ENCODE assay signal across 8 cellular contexts in genomic region chr5:127031147-127031862, GRCh38. TPM values are rescaled to one million over a fixed set of nuclear protein-coding genes. Genes with fewer than 3 reads are reported as not detected.
DNase-seq lines count a peak whose midpoint lies in the region; ATAC-seq and TF ChIP-seq lines count a peak whose summit lies in the region.

No MANE protein-coding gene starts in this region.

- H3K4me3 Mint-ChIP-seq in CD4-positive, alpha-beta memory T cell = peak overlapping the region; percentile 84 to 94 (median 89)
- peak overlapping the region; percentile 91 to 94 for H3K4me3 Mint-ChIP-seq in stimulated activated naive CD8-positive, alpha-beta T cell treated with anti-CD3 and anti-CD28 coated beads, Interleukin-15, amount 100 ng/mL, for 72 hours

- H3K9me3 Mint-ChIP-seq in CD4-positive, alpha-beta memory T cell = no peaks in the 10 kb centered on the region
- H3K9me3 Mint-ChIP-seq in stimulated activated naive CD8-positive, alpha-beta T cell treated with anti-CD3 and anti-CD28 coated beads, Interleukin-15, amount 100 ng/mL, for 72 hours = no peaks in the 10 kb centered on the region

- POLR2A ChIA-PET in CD4-positive, alpha-beta memory T cell (lab: Charles Lee; ENCODE audit: partially characterized antibody) = interaction anchor here (0.9 to 3.5 kb wide), 8 partner anchors 41 to 254 kb away, joined by 3 to 22 read pairs (median 5); partner anchors contain the start of genes C5orf63 and LMNB1

- intact Hi-C loops in CD4-positive, alpha-beta memory T cell (cut with micrococcal nuclease) = loop anchor here (2.0 to 10.0 kb wide), 5 partner anchors 59 to 1053 kb away; partner anchors contain the start of gene SLC12A2

- no peaks in the 10 kb centered on the region for H3K9me3 ChIP-seq in CD4-positive, alpha-beta memory T cell (ENCODE audit: control insufficient read depth in 1 of 2, low read length in 2 of 2)
- no peaks in the 10 kb centered on the region for H3K9me3 ChIP-seq in adipocyte (ENCODE audit: control insufficient read depth, low read length)

- H3K27ac ChIP-seq in CD4-positive, alpha-beta memory T cell (ENCODE audit: low read depth, low read length) = peak overlapping the region; percentile 56

- peaks cover 5 to 17% (median 7%) of the 10 kb centered on the region in 4 donors for H3K4me1 Mint-ChIP-seq in CD4-positive, alpha-beta memory T cell
- peaks cover 26% of the 10 kb centered on the region for H3K4me1 Mint-ChIP-seq in stimulated activated naive CD8-positive, alpha-beta T cell treated with anti-CD3 and anti-CD28 coated beads, Interleukin-15, amount 100 ng/mL, for 72 hours

- CTCF ChIA-PET in CD4-positive, alpha-beta memory T cell (lab: Charles Lee; ENCODE audit: partially characterized antibody) = interaction anchor here (0.9 to 1.8 kb wide), 4 partner anchors 16 to 254 kb away, joined by 3 to 8 read pairs (median 4); partner anchors contain the start of genes C5orf63 and LMNB1

- peak overlapping the region; percentile 66 for H3K9ac ChIP-seq in adipocyte (ENCODE audit: low read length)

- no peaks in the 10 kb centered on the region for H3K36me3 Mint-ChIP-seq in CD4-positive, alpha-beta memory T cell

- DNase-seq in CD4-positive, alpha-beta memory T cell = peak in 2 of 5 donors; percentile 13 to 45
- DNase-seq in M059J (ENCODE audit: low read depth) (peak; percentile 15), adipocyte (ENCODE audit: low read depth) (no peak), kidney epithelial cell (ENCODE audit: low read depth) (no peak), LoVo (ENCODE audit: low spot score) (no peak), ureter (ENCODE audit: low spot score) (no peak)
- DNase-seq in stimulated activated naive CD8-positive, alpha-beta T cell treated with anti-CD3 and anti-CD28 coated beads, Interleukin-15, amount 100 ng/mL, for 72 hours = peak; percentile 5 to 54

- H3K27ac Mint-ChIP-seq in CD4-positive, alpha-beta memory T cell = peak overlapping the region in 6 of 7 donors; percentile 35 to 91 (median 76)
- peak overlapping the region; percentile 54 to 82 for H3K27ac Mint-ChIP-seq in stimulated activated naive CD8-positive, alpha-beta T cell treated with anti-CD3 and anti-CD28 coated beads, Interleukin-15, amount 100 ng/mL, for 72 hours

- peak; percentile 21 for ATAC-seq in GM21447 (IDR thresholded peaks at IDR 0.05; ENCODE audit: unreplicated experiment)
- ATAC-seq in stimulated activated naive CD8-positive, alpha-beta T cell treated with anti-CD3 and anti-CD28 coated beads, Interleukin-15, amount 100 ng/mL, for 72 hours = peak; percentile 44

- no peak for TF ChIP-seq CTCF in kidney epithelial cell (IDR thresholded peaks at IDR 0.05; ENCODE audit: insufficient read depth, low read length, poor library complexity, severe bottlenecking)

- H3K4me1 ChIP-seq in CD4-positive, alpha-beta memory T cell (ENCODE audit: insufficient read depth, low read length) = peaks cover 16% of the 10 kb centered on the region
- peaks cover 19% of the 10 kb centered on the region for H3K4me1 ChIP-seq in adipocyte (ENCODE audit: control insufficient read depth, insufficient read depth, low read length)

- peak overlapping the region; percentile 40 to 85 for H3K4me3 ChIP-seq in CD4-positive, alpha-beta memory T cell (ENCODE audit: low read length in 2 of 2)
- peak overlapping the region; percentile 91 for H3K4me3 ChIP-seq in adipocyte (ENCODE audit: low read length)
- peak overlapping the region; percentile 74 for H3K4me3 ChIP-seq in kidney epithelial cell (ENCODE audit: low read depth, low read length)

- H3K27me3 ChIP-seq in CD4-positive, alpha-beta memory T cell (ENCODE audit: insufficient read depth, low read length) = no peaks in the 10 kb centered on the region
- H3K27me3 ChIP-seq in adipocyte (replicated peaks; ENCODE audit: control insufficient read depth, insufficient read depth, low read length) (peaks cover 7% of the 10 kb centered on the region), kidney epithelial cell (ENCODE audit: control insufficient read depth, insufficient read depth, low read length) (no peaks in the 10 kb centered on the region)

- peaks cover 0 to 17% of the 10 kb centered on the region in 2 donors for H3K27me3 Mint-ChIP-seq in CD4-positive, alpha-beta memory T cell
- H3K27me3 Mint-ChIP-seq in stimulated activated naive CD8-positive, alpha-beta T cell treated with anti-CD3 and anti-CD28 coated beads, Interleukin-15, amount 100 ng/mL, for 72 hours = peaks cover 40% of the 10 kb centered on the region

- H3K36me3 ChIP-seq in CD4-positive, alpha-beta memory T cell (ENCODE audit: insufficient read depth, low read length) = no peaks in the 10 kb centered on the region
- H3K36me3 ChIP-seq in adipocyte (ENCODE audit: control insufficient read depth, insufficient read depth, low read length, severe bottlenecking) (no peaks in the 10 kb centered on the region), kidney epithelial cell (ENCODE audit: control insufficient read depth, insufficient read depth, low read length) (no peaks in the 10 kb centered on the region)

RNA-seq across cellular contexts. Expression of gene MARCHF3, which starts 0.9 kb away (rescaled TPM):
- total RNA-seq in CD4-positive, alpha-beta memory T cell = 1 to 10 TPM; 3.2 to 3.3 TPM
- polyA plus RNA-seq in CD4-positive, alpha-beta memory T cell = 1 to 10 TPM; 5.5 to 7.5 TPM
- 4.9 and 8.7 TPM in 2 replicates for total RNA-seq in M059J (2014; rRNA removed; shearing (Covaris generic))
- total RNA-seq in kidney epithelial cell (0.46 and 2.2 TPM in 2 replicates), ureter (7.0 TPM)

RNA-seq across cellular contexts. Expression of gene C5orf63, which starts 42.0 kb away (rescaled TPM):
- 10 to 100 TPM; 13.1 to 17.9 TPM for total RNA-seq in CD4-positive, alpha-beta memory T cell
- polyA plus RNA-seq in CD4-positive, alpha-beta memory T cell = 1 to 10 TPM; 3.4 to 9.5 TPM
- total RNA-seq in M059J (2014; rRNA removed; shearing (Covaris generic)) = 1.7 and 2.6 TPM in 2 replicates
- 2.9 and 4.0 TPM in 2 replicates for total RNA-seq in kidney epithelial cell
- total RNA-seq in ureter = 15.5 TPM

Comparison
In these comparisons a context has a peak if more than half of its experiments do, and no peak if none do; other contexts are left out.
1. DNase-seq: peak in M059J (single experiment) and stimulated activated naive CD8-positive, alpha-beta T cell treated with anti-CD3 and anti-CD28 coated beads, Interleukin-15, amount 100 ng/mL, for 72 hours (2 of 2); none in adipocyte (single experiment), kidney epithelial cell (single experiment), LoVo (single experiment) and ureter (single experiment).
2. Peak in every context shown above with its lines, with median percentiles within 50 percentile points of each other: H3K4me3 ChIP-seq.